ENCODE assay signal across 8 cellular contexts in genomic region chr19:15330801-15331418, GRCh38. TPM values are rescaled to one million over a fixed set of nuclear protein-coding genes. Genes with fewer than 3 reads are reported as not detected.
DNase-seq lines count a peak whose midpoint lies in the region; ATAC-seq, FAIRE-seq and TF ChIP-seq lines count a peak whose summit lies in the region.

No MANE protein-coding gene starts in this region.

- no peaks in the 10 kb centered on the region for H3K9me3 ChIP-seq in tibial nerve

- no peak for TF ChIP-seq POLR2A in lower leg skin (IDR thresholded peaks at IDR 0.05)
- no peak for TF ChIP-seq POLR2A in tibial nerve (IDR thresholded peaks at IDR 0.05)

- no peak for FAIRE-seq in bronchial epithelial cell (lab: Jason Lieb, UNC)

- peak overlapping the region; percentile 91 to 97 (median 96) for H3K27ac ChIP-seq in tibial nerve

- TF ChIP-seq CTCF in bronchial epithelial cell (IDR thresholded peaks at IDR 0.05; ENCODE audit: insufficient read depth, low read length, severe bottlenecking) (no peak), lower leg skin (IDR thresholded peaks at IDR 0.05) (no peak), tibial nerve (IDR thresholded peaks at IDR 0.05) (no peak)

- peak in 1 of 2 donors; percentile 33 for TF ChIP-seq EP300 in tibial nerve (IDR thresholded peaks at IDR 0.05)

- H3K27me3 ChIP-seq in bronchial epithelial cell (ENCODE audit: control insufficient read depth, insufficient read depth, low read length) (no peaks in the 10 kb centered on the region), tibial nerve (no peaks in the 10 kb centered on the region)

- ATAC-seq in HG03571 (IDR thresholded peaks at IDR 0.05; ENCODE audit: unreplicated experiment): no peak
- no peak for ATAC-seq in GM21360 (IDR thresholded peaks at IDR 0.05; ENCODE audit: unreplicated experiment)

- no peaks in the 10 kb centered on the region for H3K36me3 ChIP-seq in bronchial epithelial cell (ENCODE audit: control insufficient read depth, insufficient read depth, low read length)
- H3K36me3 ChIP-seq in tibial nerve: no peaks in the 10 kb centered on the region

- WGBS in lower leg skin, 2 donors: 2 to 3% methylated on average over 17 of the region's 17 CpGs
- WGBS in tibial nerve, 2 donors: 5% methylated on average over 17 of the region's 17 CpGs

- intact Hi-C loops in lower leg skin (cut with DNase I; ENCODE audit: low total_unique reads): no loop called here

- H3K4me3 ChIP-seq in bronchial epithelial cell (ENCODE audit: low read depth, low read length) (peak overlapping the region; percentile 69), lower leg skin (ENCODE audit: low read depth, poor library complexity, severe bottlenecking) (peak overlapping the region; percentile 85), tibial nerve (peak overlapping the region; percentile 76 to 95 (median 78))

- DNase-seq in EL: peak; percentile 94
- peak; percentile 89 for DNase-seq in NCI-H226
- DNase-seq in bronchial epithelial cell (ENCODE audit: low read depth): peak; percentile 85
- DNase-seq in lower leg skin (ENCODE audit: low spot score in 2 of 2): no peak
- no peak for DNase-seq in tibial nerve (ENCODE audit: low spot score in 2 of 2)
- DNase-seq in stimulated activated CD4-positive, alpha-beta T cell treated with anti-CD3 and anti-CD28 coated beads, Interleukin-4, amount 100 ng/mL, for 4 hours: no peak

- peaks cover 0 to 65% (median 50%) of the 10 kb centered on the region in 4 donors for H3K4me1 ChIP-seq in tibial nerve

RNA-seq across cellular contexts. Expression of gene BRD4, which starts 1.4 kb away (rescaled TPM):
- total RNA-seq in bronchial epithelial cell: 12.1 and 15.4 TPM in 2 replicates
- 10 to 100 TPM; 34.8 to 78.6 (median 49.2) TPM for total RNA-seq in lower leg skin
- 10 to 100 TPM; 34.7 to 69.6 (median 36.0) TPM for total RNA-seq in tibial nerve

RNA-seq across cellular contexts. Expression of gene AKAP8, which starts 48.7 kb away (rescaled TPM):
- total RNA-seq in bronchial epithelial cell (16.8 TPM in 2 replicates), lower leg skin (10 to 100 TPM; 28.8 to 53.1 (median 34.8) TPM), tibial nerve (10 to 100 TPM; 26.4 to 58.5 (median 55.9) TPM)

Comparison
In these comparisons a context has a peak if more than half of its experiments do, and no peak if none do; other contexts are left out.
1. DNase-seq: peak in EL (single experiment), NCI-H226 (single experiment) and bronchial epithelial cell (single experiment); none in lower leg skin (0 of 2), tibial nerve (0 of 2) and stimulated activated CD4-positive, alpha-beta T cell treated with anti-CD3 and anti-CD28 coated beads, Interleukin-4, amount 100 ng/mL, for 4 hours (0 of 2).
2. Peak in every context shown above with its lines, with median percentiles within 50 percentile points of each other: H3K4me3 ChIP-seq.